In the genomic region with DNA sequence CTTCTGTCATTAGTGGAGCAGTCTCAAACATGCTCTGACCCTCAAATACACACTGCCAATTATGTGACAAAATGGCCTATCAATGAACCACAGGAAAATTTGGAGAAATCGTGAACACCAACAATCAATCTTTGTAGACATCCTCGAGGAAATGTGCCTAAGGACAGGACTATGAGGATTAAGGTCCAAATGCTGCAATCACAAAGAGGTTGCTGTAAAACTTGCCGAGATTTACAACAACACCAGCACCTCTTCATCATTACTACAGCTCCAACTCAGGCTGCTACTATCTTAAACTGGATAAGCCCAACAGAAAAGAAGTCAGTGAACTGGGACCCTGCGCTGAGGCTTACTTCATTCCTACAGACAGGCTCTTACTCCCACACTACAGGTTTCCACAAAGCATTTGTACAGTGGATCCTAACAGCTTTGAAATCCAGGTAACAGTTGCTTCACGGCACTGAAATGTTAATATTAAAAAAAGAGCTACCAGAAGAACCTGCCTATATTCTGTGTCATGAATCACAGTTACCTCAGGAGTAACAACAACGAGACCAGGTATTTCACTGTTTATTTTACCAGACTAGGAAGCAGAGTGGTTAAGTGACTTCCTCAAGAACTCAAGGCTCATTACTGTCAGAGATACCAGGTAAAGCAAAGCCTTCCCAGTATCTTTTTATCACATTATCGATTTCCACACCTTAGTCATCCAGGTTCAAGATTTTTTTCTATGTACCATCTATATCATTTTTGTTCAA, we compare ENCODE assay signal across 12 cellular contexts. TPM values are rescaled to one million over a fixed set of nuclear protein-coding genes. Genes with fewer than 3 reads are reported as not detected.
A peak's percentile ranks its signal among the peaks of the same experiment; 100 is the strongest.
DNase-seq lines count a peak whose midpoint lies in the region; ATAC-seq and TF ChIP-seq lines count a peak whose summit lies in the region.
"Had no signal": no experiment of that assay in that cellular context is flagged by ENCODE, and none has a peak within 500 bp of the region (broad histone marks: within the 10 kb centered on the region; RNA-seq: fewer than 3 reads in every experiment).

No MANE protein-coding gene starts in this region.

- H3K4me3 Mint-ChIP-seq in activated naive CD8-positive, alpha-beta T cell treated with anti-CD3 and anti-CD28 coated beads, Interleukin-2, amount 10 ng/mL, durations not matched to agents 7 days and 5 days: peak overlapping the region; percentile 56
- no peak overlapping the region for H3K4me3 Mint-ChIP-seq in activated naive CD8-positive, alpha-beta T cell treated with anti-CD3 and anti-CD28 coated beads, Interleukin-2, amount 50 U/mL, for 24 hours

- peaks cover 3% of the 10 kb centered on the region for H3K36me3 Mint-ChIP-seq in activated naive CD8-positive, alpha-beta T cell treated with anti-CD3 and anti-CD28 coated beads, Interleukin-2, amount 10 ng/mL, durations not matched to agents 7 days and 5 days
- H3K36me3 Mint-ChIP-seq in activated naive CD8-positive, alpha-beta T cell treated with anti-CD3 and anti-CD28 coated beads, Interleukin-2, amount 50 U/mL, for 24 hours (ENCODE audit: low read depth): peaks cover 2% of the 10 kb centered on the region

- 83 to 91% methylated on average over 4 to 5 of the region's 7 CpGs for WGBS in mesodermal cell (ENCODE audit: insufficient coverage in 2 of 2), 2 experiments
- 50 to 52% methylated on average over 7 of the region's 7 CpGs for WGBS in upper lobe of left lung, 2 donors

- TF ChIP-seq CTCF in colonic mucosa (IDR thresholded peaks at IDR 0.05) (no peak), upper lobe of left lung (IDR thresholded peaks at IDR 0.05) (no peak), GM10248 (IDR thresholded peaks at IDR 0.05; ENCODE audit: control extremely low read depth, extremely low read depth, low read depth, missing control alignments) (no peak)

- H3K27ac ChIP-seq in colonic mucosa (peak overlapping the region; percentile 71), mesodermal cell (ENCODE audit: low read depth, low read length, severe bottlenecking) (peak overlapping the region; percentile 30), upper lobe of left lung (peak overlapping the region; percentile 57 to 85 (median 73))
- H3K27ac ChIP-seq: VCaP had no signal

- H3K27me3 ChIP-seq in colonic mucosa (no peaks in the 10 kb centered on the region), upper lobe of left lung (no peaks in the 10 kb centered on the region)

- H3K9me3 ChIP-seq in colonic mucosa: no peaks in the 10 kb centered on the region
- no peaks in the 10 kb centered on the region for H3K9me3 ChIP-seq in mesodermal cell (ENCODE audit: control insufficient read depth, low read length)
- H3K9me3 ChIP-seq in upper lobe of left lung: no peaks in the 10 kb centered on the region

- DNase-seq in activated naive CD8-positive, alpha-beta T cell treated with anti-CD3 and anti-CD28 coated beads, Interleukin-2, amount 10 ng/mL, durations not matched to agents 7 days and 5 days: no peak
- DNase-seq in activated naive CD8-positive, alpha-beta T cell treated with anti-CD3 and anti-CD28 coated beads, Interleukin-2, amount 50 U/mL, for 24 hours: no peak
- DNase-seq in colonic mucosa: peak; percentile 55
- no peak for DNase-seq in upper lobe of left lung
- no peak for DNase-seq in GM10248 (ENCODE audit: extremely low spot score)
- DNase-seq: NCI-H1105, NCI-H524 treated with DMSO at 0.1 percent for 48 hours, Right ventricle myocardium superior had no signal

- no peaks in the 10 kb centered on the region for H3K9me3 Mint-ChIP-seq in activated naive CD8-positive, alpha-beta T cell treated with anti-CD3 and anti-CD28 coated beads, Interleukin-2, amount 10 ng/mL, durations not matched to agents 7 days and 5 days
- H3K9me3 Mint-ChIP-seq in activated naive CD8-positive, alpha-beta T cell treated with anti-CD3 and anti-CD28 coated beads, Interleukin-2, amount 50 U/mL, for 24 hours: no peaks in the 10 kb centered on the region

- H3K36me3 ChIP-seq in colonic mucosa: no peaks in the 10 kb centered on the region
- H3K36me3 ChIP-seq in mesodermal cell (ENCODE audit: control insufficient read depth, insufficient read depth, low read length): peaks cover 8% of the 10 kb centered on the region
- H3K36me3 ChIP-seq in upper lobe of left lung: no peaks in the 10 kb centered on the region

- H3K27ac Mint-ChIP-seq in activated naive CD8-positive, alpha-beta T cell treated with anti-CD3 and anti-CD28 coated beads, Interleukin-2, amount 10 ng/mL, durations not matched to agents 7 days and 5 days: peak overlapping the region; percentile 64
- no peak overlapping the region for H3K27ac Mint-ChIP-seq in activated naive CD8-positive, alpha-beta T cell treated with anti-CD3 and anti-CD28 coated beads, Interleukin-2, amount 50 U/mL, for 24 hours

- CTCF ChIA-PET in GM10248 (lab: Yijun Ruan, JAX): interaction anchor here (6.3 kb wide), 1 partner anchor 10 kb away, joined by 51 read pairs; no protein-coding TSS in a partner anchor

- TF ChIP-seq EP300 in upper lobe of left lung (IDR thresholded peaks at IDR 0.05): no peak

- H3K4me3 ChIP-seq in colonic mucosa: no peak overlapping the region
- H3K4me3 ChIP-seq in mesodermal cell (ENCODE audit: extremely low read depth, insufficient read depth, low read length, poor library complexity, severe bottlenecking): no peak overlapping the region
- H3K4me3 ChIP-seq in upper lobe of left lung: no peak overlapping the region

- H3K27me3 Mint-ChIP-seq in activated naive CD8-positive, alpha-beta T cell treated with anti-CD3 and anti-CD28 coated beads, Interleukin-2, amount 10 ng/mL, durations not matched to agents 7 days and 5 days: no peaks in the 10 kb centered on the region
- no peaks in the 10 kb centered on the region for H3K27me3 Mint-ChIP-seq in activated naive CD8-positive, alpha-beta T cell treated with anti-CD3 and anti-CD28 coated beads, Interleukin-2, amount 50 U/mL, for 24 hours

- ATAC-seq in activated naive CD8-positive, alpha-beta T cell treated with anti-CD3 and anti-CD28 coated beads, Interleukin-2, amount 10 ng/mL, durations not matched to agents 7 days and 5 days (ENCODE audit: low read depth): no peak
- no peak for ATAC-seq in activated naive CD8-positive, alpha-beta T cell treated with anti-CD3 and anti-CD28 coated beads, Interleukin-2, amount 50 U/mL, for 24 hours
- no peak for ATAC-seq in upper lobe of left lung (ENCODE audit: low FRiP score in 2 of 2)
- ATAC-seq in HG03097 (IDR thresholded peaks at IDR 0.05; ENCODE audit: low FRiP score, unreplicated experiment): no peak
- ATAC-seq in HG03108 (IDR thresholded peaks at IDR 0.05; ENCODE audit: unreplicated experiment): no peak

- intact Hi-C loops in colonic mucosa (cut with DNase I): no loop called here

- peaks cover 17% of the 10 kb centered on the region for H3K4me1 ChIP-seq in colonic mucosa
- peaks cover 11% of the 10 kb centered on the region for H3K4me1 ChIP-seq in mesodermal cell (ENCODE audit: control insufficient read depth, insufficient read depth, low read length, poor library complexity, severe bottlenecking)
- H3K4me1 ChIP-seq in upper lobe of left lung: peaks cover 57 to 74% (median 61%) of the 10 kb centered on the region in 4 donors

- TF ChIP-seq POLR2A in upper lobe of left lung (IDR thresholded peaks at IDR 0.05): no peak

- peaks cover 51% of the 10 kb centered on the region for H3K4me1 Mint-ChIP-seq in activated naive CD8-positive, alpha-beta T cell treated with anti-CD3 and anti-CD28 coated beads, Interleukin-2, amount 10 ng/mL, durations not matched to agents 7 days and 5 days
- peaks cover 65% of the 10 kb centered on the region for H3K4me1 Mint-ChIP-seq in activated naive CD8-positive, alpha-beta T cell treated with anti-CD3 and anti-CD28 coated beads, Interleukin-2, amount 50 U/mL, for 24 hours

- POLR2A ChIA-PET in activated naive CD8-positive, alpha-beta T cell treated with anti-CD3 and anti-CD28 coated beads, Interleukin-2, amount 10 ng/mL, durations not matched to agents 7 days and 5 days (lab: Charles Lee): interaction anchor here (6.1 kb wide), 1 partner anchor 23 kb away, joined by 35 read pairs; a partner anchor contains a TSS
- POLR2A ChIA-PET in GM10248 (lab: Yijun Ruan, JAX): no interaction called here

- H3K9ac ChIP-seq in colonic mucosa (ENCODE audit: low read depth in 2 of 2, low read length in 2 of 2): peak overlapping the region in 1 of 2 donors; percentile 32

RNA-seq across cellular contexts. Expression of a gene that starts 23.9 kb away (rescaled TPM):
- 10 to 100 TPM; 26.3 to 31.3 TPM for total RNA-seq in activated naive CD8-positive, alpha-beta T cell treated with anti-CD3 and anti-CD28 coated beads, Interleukin-2, amount 10 ng/mL, durations not matched to agents 7 days and 5 days
- total RNA-seq in colonic mucosa (10 to 100 TPM; 37.9 to 49.3 TPM), upper lobe of left lung (10 to 100 TPM; 23.3 to 44.0 (median 38.2) TPM)
- 26.1 TPM for polyA plus RNA-seq in mesodermal cell (2013, experiment 1 of 2)
- polyA plus RNA-seq in mesodermal cell (2013, experiment 2 of 2): 19.7 TPM
